ENCODE assay signal across 8 cellular contexts in genomic region chr6:27312146-27312949, GRCh38. TPM values are rescaled to one million over a fixed set of nuclear protein-coding genes. Genes with fewer than 3 reads are reported as not detected.
A peak's percentile ranks its signal among the peaks of the same experiment; 100 is the strongest.
DNase-seq lines count a peak whose midpoint lies in the region; ATAC-seq and TF ChIP-seq lines count a peak whose summit lies in the region.

POM121L2 (minus strand) TSS chr6:27312273; CDS start chr6:27312170, 103 bp downstream.

- H3K27me3 Mint-ChIP-seq in endothelial cell (ENCODE audit: unreplicated experiment) (peaks cover 17% of the 10 kb centered on the region), naive B cell (peaks cover 58 to 87% (median 77%) of the 10 kb centered on the region in 3 donors)
- peaks cover 94% of the 10 kb centered on the region for H3K27me3 Mint-ChIP-seq in stimulated activated naive CD8-positive, alpha-beta T cell treated with anti-CD3 and anti-CD28 coated beads, Interleukin-15, amount 100 ng/mL, for 72 hours

- no peak within 1 kb of the TSS for H3K27ac Mint-ChIP-seq in endothelial cell (ENCODE audit: unreplicated experiment)
- peak within 1 kb of the TSS in 4 of 6 donors; percentile 44 to 85 (median 70) for H3K27ac Mint-ChIP-seq in naive B cell
- peak within 1 kb of the TSS in 1 of 2 donors; percentile 76 for H3K27ac Mint-ChIP-seq in stimulated activated naive CD8-positive, alpha-beta T cell treated with anti-CD3 and anti-CD28 coated beads, Interleukin-15, amount 100 ng/mL, for 72 hours

- ATAC-seq in HG02623 (IDR thresholded peaks at IDR 0.05; ENCODE audit: unreplicated experiment) (peak; percentile 60), naive B cell (ENCODE audit: low read depth in 2 of 2) (peak; percentile 63 to 65), HG03159 (IDR thresholded peaks at IDR 0.05; ENCODE audit: unreplicated experiment) (no peak)
- ATAC-seq in stimulated activated naive CD8-positive, alpha-beta T cell treated with anti-CD3 and anti-CD28 coated beads, Interleukin-15, amount 100 ng/mL, for 72 hours: peak; percentile 86

- H3K36me3 Mint-ChIP-seq in endothelial cell (ENCODE audit: low read depth, unreplicated experiment): no peaks in the 10 kb centered on the region
- peaks cover 0 to 10% of the 10 kb centered on the region in 2 donors for H3K36me3 Mint-ChIP-seq in naive B cell

- TF ChIP-seq CTCF in endothelial cell (IDR thresholded peaks at IDR 0.05; ENCODE audit: unreplicated experiment): peak; percentile 83

- H3K9me3 Mint-ChIP-seq in endothelial cell (ENCODE audit: unreplicated experiment) (no peaks in the 10 kb centered on the region), naive B cell (peaks cover 0 to 4% (median 0%) of the 10 kb centered on the region in 7 donors)
- H3K9me3 Mint-ChIP-seq in stimulated activated naive CD8-positive, alpha-beta T cell treated with anti-CD3 and anti-CD28 coated beads, Interleukin-15, amount 100 ng/mL, for 72 hours: peaks cover 0 to 7% of the 10 kb centered on the region in 2 donors

- H3K4me3 Mint-ChIP-seq in endothelial cell (ENCODE audit: unreplicated experiment) (peak within 1 kb of the TSS; percentile 92), naive B cell (peak within 1 kb of the TSS; percentile 72 to 91 (median 86))
- H3K4me3 Mint-ChIP-seq in stimulated activated naive CD8-positive, alpha-beta T cell treated with anti-CD3 and anti-CD28 coated beads, Interleukin-15, amount 100 ng/mL, for 72 hours: peak within 1 kb of the TSS; percentile 82 to 88

- peaks cover 5% of the 10 kb centered on the region for H3K4me1 Mint-ChIP-seq in endothelial cell (ENCODE audit: unreplicated experiment)
- peaks cover 4 to 15% (median 14%) of the 10 kb centered on the region in 3 donors for H3K4me1 Mint-ChIP-seq in naive B cell
- H3K4me1 Mint-ChIP-seq in stimulated activated naive CD8-positive, alpha-beta T cell treated with anti-CD3 and anti-CD28 coated beads, Interleukin-15, amount 100 ng/mL, for 72 hours: peaks cover 13% of the 10 kb centered on the region

- DNase-seq in DMS53 (lab: John Stamatoyannopoulos, UW) (peak; percentile 68), NCI-H526 treated with DMSO at 0.1 percent for 48 hours (lab: John Stamatoyannopoulos, UW) (peak; percentile 79), endothelial cell (ENCODE audit: low spot score) (peak; percentile 72), naive B cell (peak; percentile 49)
- DNase-seq in activated CD8-positive, alpha-beta memory T cell treated with anti-CD3 and anti-CD28 coated beads for 24 hours: peak; percentile 88
- DNase-seq in stimulated activated naive CD8-positive, alpha-beta T cell treated with anti-CD3 and anti-CD28 coated beads, Interleukin-15, amount 100 ng/mL, for 72 hours: peak; percentile 49 to 63

RNA-seq across cellular contexts. Expression of gene POM121L2, which starts in this region (rescaled TPM):
- 1.3 TPM for total RNA-seq in endothelial cell (ENCODE audit: unreplicated experiment)
- polyA plus RNA-seq in naive B cell (ENCODE audit: low read depth in 6 of 6): not detected

Comparison
In these comparisons a context has a peak if more than half of its experiments do, and no peak if none do; other contexts are left out.
1. Peak in DNase-seq and ATAC-seq in naive B cell; RNA of the gene not detected or under 1 TPM.